In the genomic region with DNA sequence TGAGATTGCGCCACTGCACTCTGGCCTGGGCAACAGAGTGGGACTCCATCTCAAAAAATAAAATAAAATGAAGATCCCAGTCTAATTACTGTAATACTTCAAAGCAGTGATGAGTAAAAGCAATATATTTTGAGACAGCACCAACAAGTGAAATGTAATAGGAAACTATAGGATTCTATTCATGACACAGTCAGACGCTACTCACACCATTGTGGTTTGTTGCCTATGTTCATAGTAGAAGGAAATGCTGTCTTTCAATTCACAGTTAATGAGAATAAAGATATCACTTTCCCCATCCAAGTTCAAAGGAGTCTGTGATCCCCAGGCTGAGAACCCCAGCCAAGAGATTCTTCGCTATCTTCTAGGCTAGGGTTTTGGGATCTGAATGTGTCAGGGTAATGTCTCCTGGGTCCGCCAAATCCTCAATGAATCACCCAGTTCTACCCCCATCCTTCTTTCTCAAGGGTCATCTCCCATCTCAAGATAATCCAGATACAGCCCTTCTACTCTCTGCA, we compare ENCODE assay signal across 27 cellular contexts. TPM values are rescaled to one million over a fixed set of nuclear protein-coding genes. Genes with fewer than 3 reads are reported as not detected.
DNase-seq lines count a peak whose midpoint lies in the region; ATAC-seq, FAIRE-seq and TF ChIP-seq lines count a peak whose summit lies in the region.
"Had no signal": no experiment of that assay in that cellular context is flagged by ENCODE, and none has a peak within 500 bp of the region (broad histone marks: within the 10 kb centered on the region; RNA-seq: fewer than 3 reads in every experiment).

No MANE protein-coding gene starts in this region.

- H3K9me3 Mint-ChIP-seq in astrocyte (ENCODE audit: unreplicated experiment), result peaks cover 5% of the 10 kb centered on the region
- H3K9me3 Mint-ChIP-seq: activated CD4-positive, alpha-beta memory T cell treated with anti-CD3 and anti-CD28 coated beads, Interleukin-2, amount 10 ng/mL, durations not matched to agents 7 days and 5 days; activated naive CD4-positive, alpha-beta T cell treated with anti-CD3 and anti-CD28 coated beads, Interleukin-2, amount 50 U/mL, for 24 hours; GM23338; natural killer cell had no signal

- H3K9me3 ChIP-seq in astrocyte (ENCODE audit: insufficient read depth, low read depth, low read length) (no peaks in the 10 kb centered on the region), gastroesophageal sphincter (no peaks in the 10 kb centered on the region)
- H3K9me3 ChIP-seq: tibial artery had no signal

- TF ChIP-seq CTCF in astrocyte (IDR thresholded peaks at IDR 0.05; ENCODE audit: insufficient read depth, low read depth, low read length) (no peak), gastroesophageal sphincter (IDR thresholded peaks at IDR 0.05) (no peak), omental fat pad (IDR thresholded peaks at IDR 0.05) (no peak), dorsolateral prefrontal cortex (IDR thresholded peaks at IDR 0.05 in 54 of 56, conservative IDR thresholded peaks at IDR 0.05 in 2 of 56; ENCODE audit: low read depth in 1 of 56, partially characterized antibody in 56 of 56) (no peak)

- no peak for ATAC-seq in gastroesophageal sphincter
- no peak for ATAC-seq in omental fat pad (ENCODE audit: low FRiP score)
- ATAC-seq: GM23338 had no signal

- H3K27ac Mint-ChIP-seq in astrocyte (ENCODE audit: unreplicated experiment), result no peak overlapping the region
- H3K27ac Mint-ChIP-seq: activated CD4-positive, alpha-beta memory T cell treated with anti-CD3 and anti-CD28 coated beads, Interleukin-2, amount 10 ng/mL, durations not matched to agents 7 days and 5 days; activated naive CD4-positive, alpha-beta T cell treated with anti-CD3 and anti-CD28 coated beads, Interleukin-2, amount 50 U/mL, for 24 hours; GM23338; natural killer cell had no signal

- intact Hi-C loops in dorsolateral prefrontal cortex (cut with DNase I), result loop anchor here in 1 of 2 donors (10.0 kb wide), 1 partner anchor 585 kb away; no protein-coding TSS in a partner anchor

- peaks cover 35% of the 10 kb centered on the region for H3K27me3 Mint-ChIP-seq in astrocyte (ENCODE audit: low read depth, unreplicated experiment)
- H3K27me3 Mint-ChIP-seq: activated CD4-positive, alpha-beta memory T cell treated with anti-CD3 and anti-CD28 coated beads, Interleukin-2, amount 10 ng/mL, durations not matched to agents 7 days and 5 days had no signal

- H3K36me3 Mint-ChIP-seq in astrocyte (ENCODE audit: low read depth, unreplicated experiment), result no peaks in the 10 kb centered on the region
- H3K36me3 Mint-ChIP-seq: activated naive CD4-positive, alpha-beta T cell treated with anti-CD3 and anti-CD28 coated beads, Interleukin-2, amount 50 U/mL, for 24 hours; natural killer cell had no signal

- DNase-seq in HT1080 (ENCODE audit: low read depth) (peak; percentile 66), astrocyte (ENCODE audit: low read depth) (no peak), AG08395 (ENCODE audit: low spot score) (no peak), omental fat pad (ENCODE audit: low spot score) (no peak), dorsolateral prefrontal cortex (no peak)
- DNase-seq: activated CD4-positive, alpha-beta memory T cell treated with anti-CD3 and anti-CD28 coated beads, Interleukin-2, amount 10 ng/mL, durations not matched to agents 7 days and 5 days; activated CD8-positive, alpha-beta memory T cell treated with anti-CD3 and anti-CD28 coated beads, Interleukin-2, amount 50 U/mL, for 48 hours; central memory CD4-positive, alpha-beta T cell; DND-41; natural killer cell; NCI-H1048; NCI-H187; NCI-H2171; NCI-H510A treated with DMSO at 0.1 percent for 48 hours; NK-92 treated with Interleukin-12 subunit alpha and Interleukin-12 subunit beta, amount 100 ng/mL, for 24 hours; retina; stimulated activated CD4-positive, alpha-beta T cell treated with anti-CD3 and anti-CD28 coated beads, Interleukin-1b, Interleukin-23, amount 100 ng/mL, for 48 hours; stimulated activated CD8-positive, alpha-beta memory T cell treated with anti-CD3 and anti-CD28 coated beads, Interleukin-4, amount 100 ng/mL, for 48 hours; T-helper 1 cell had no signal

- H3K4me1 ChIP-seq in ACC112 (ENCODE audit: control insufficient read depth, insufficient read depth, low read length, unreplicated experiment) (peaks cover 16% of the 10 kb centered on the region), astrocyte (ENCODE audit: insufficient read depth, low read length) (peaks cover 10% of the 10 kb centered on the region), gastroesophageal sphincter (no peaks in the 10 kb centered on the region)
- H3K4me1 ChIP-seq: tibial artery had no signal

- TF ChIP-seq POLR2A in gastroesophageal sphincter (IDR thresholded peaks at IDR 0.05), result no peak

- H3K4me3 ChIP-seq in ACC112 (ENCODE audit: low read depth, low read length) (peak overlapping the region; percentile 31; the same call in 1 of the 2 replicates), astrocyte (ENCODE audit: insufficient read depth, low read depth, low read length) (no peak overlapping the region), gastroesophageal sphincter (no peak overlapping the region), dorsolateral prefrontal cortex (no peak overlapping the region)
- H3K4me3 ChIP-seq: GM23338, smooth muscle cell, stomach, tibial artery had no signal

- peak overlapping the region; percentile 42 for H3K4me2 ChIP-seq in astrocyte (ENCODE audit: low read length)
- H3K4me2 ChIP-seq: GM23338, smooth muscle cell had no signal

- no peak for FAIRE-seq in astrocyte (lab: Jason Lieb, UNC)
- FAIRE-seq: islet of Langerhans had no signal

- H3K27me3 ChIP-seq in ACC112 (ENCODE audit: insufficient read depth, low read length) (0 out of 2 replicates have a peak, but pooled peaks cover 5% of the 10 kb centered on the region), astrocyte (ENCODE audit: insufficient read depth, low read length) (peaks cover 7% of the 10 kb centered on the region), gastroesophageal sphincter (peaks cover 58% of the 10 kb centered on the region), dorsolateral prefrontal cortex (peaks cover 0 to 8% (median 0%) of the 10 kb centered on the region in 45 donors)

- H3K4me3 Mint-ChIP-seq in astrocyte (ENCODE audit: unreplicated experiment), result no peak overlapping the region
- H3K4me3 Mint-ChIP-seq: activated CD4-positive, alpha-beta memory T cell treated with anti-CD3 and anti-CD28 coated beads, Interleukin-2, amount 10 ng/mL, durations not matched to agents 7 days and 5 days; activated naive CD4-positive, alpha-beta T cell treated with anti-CD3 and anti-CD28 coated beads, Interleukin-2, amount 50 U/mL, for 24 hours; GM23338; natural killer cell had no signal

- H3K79me2 ChIP-seq in ACC112 (ENCODE audit: control insufficient read depth, insufficient read depth, low read length, unreplicated experiment) (no peaks in the 10 kb centered on the region), astrocyte (ENCODE audit: insufficient read depth, low read length) (no peaks in the 10 kb centered on the region)

- peaks cover 9% of the 10 kb centered on the region for H3K4me1 Mint-ChIP-seq in astrocyte (ENCODE audit: low read depth, unreplicated experiment)
- H3K4me1 Mint-ChIP-seq: activated naive CD4-positive, alpha-beta T cell treated with anti-CD3 and anti-CD28 coated beads, Interleukin-2, amount 50 U/mL, for 24 hours; GM23338; natural killer cell had no signal

- no peak for TF ChIP-seq EP300 in gastroesophageal sphincter (IDR thresholded peaks at IDR 0.05)

- 70 to 91% methylated on average over 4 of the region's 4 CpGs for WGBS in gastroesophageal sphincter (ENCODE audit: low coverage in 1 of 2), 2 donors

- H3K36me3 ChIP-seq in ACC112 (ENCODE audit: insufficient read depth, low read length) (no peaks in the 10 kb centered on the region), astrocyte (ENCODE audit: insufficient read depth, low read length) (no peaks in the 10 kb centered on the region), gastroesophageal sphincter (no peaks in the 10 kb centered on the region)
- H3K36me3 ChIP-seq: stomach, tibial artery had no signal

- no peak overlapping the region for H3K9ac ChIP-seq in astrocyte (ENCODE audit: low read length)

- no peaks in the 10 kb centered on the region for H4K20me1 ChIP-seq in astrocyte (ENCODE audit: insufficient read depth, low read length)

- H3K27ac ChIP-seq in ACC112 (ENCODE audit: low read depth, low read length) (peak overlapping the region; percentile 92), astrocyte (ENCODE audit: low read depth, low read length) (no peak overlapping the region), gastroesophageal sphincter (peak overlapping the region in 3 of 4 donors; percentile 42 to 44 (median 42)), dorsolateral prefrontal cortex (no peak overlapping the region)
- H3K27ac ChIP-seq: tibial artery had no signal

- H2AFZ ChIP-seq in ACC112 (ENCODE audit: low read length, unreplicated experiment) (peak overlapping the region; percentile 66), astrocyte (ENCODE audit: low read depth, low read length) (no peak overlapping the region)
- H2AFZ ChIP-seq: GM23338 had no signal

RNA-seq across cellular contexts. Expression of a gene that starts 16.6 kb away (rescaled TPM):
- 0.05 TPM in 1 of 2 replicates, not detected in the other for total RNA-seq in HT1080 (2014; rRNA removed; shearing (Covaris generic))
- 0.08 and 0.15 TPM in 2 replicates for polyA plus RNA-seq in HT1080 (2015; cell fraction: cytosol; rRNA removed)
- 0.03 and 0.07 TPM in 2 replicates for polyA plus RNA-seq in HT1080 (2015; cell fraction: nucleus; rRNA removed)
- 4.6 and 5.5 TPM in 2 replicates for total RNA-seq in astrocyte
- total RNA-seq in gastroesophageal sphincter, result 1 to 10 TPM; 2.3 to 9.5 (median 5.3) TPM
- 10 to 100 TPM; 30.1 to 80.9 (median 35.5) TPM for total RNA-seq in omental fat pad
- total RNA-seq in dorsolateral prefrontal cortex, result 100 to 1,000 TPM in 1 of 120 experiments, 10 to 100 TPM in 119; 24.5 to 108 (median 51.0) TPM

Comparison
In these comparisons a context has a peak if more than half of its experiments do, and no peak if none do; other contexts are left out.
1. H3K27ac ChIP-seq: peak in ACC112 (single experiment) and gastroesophageal sphincter (3 of 4); none in astrocyte (single experiment) and dorsolateral prefrontal cortex (0 of 59).